18 cellular contexts compared by ENCODE assay signal in genomic region chr9:13291718-13292117, GRCh38. TPM values are rescaled to one million over a fixed set of nuclear protein-coding genes. Genes with fewer than 3 reads are reported as not detected.
"Had no signal": no experiment of that assay in that cellular context is flagged by ENCODE, and none has a peak within 500 bp of the region (broad histone marks: within the 10 kb centered on the region; RNA-seq: fewer than 3 reads in every experiment).

No MANE protein-coding gene starts in this region.

- H3K9me3 ChIP-seq: left ventricle myocardium inferior, tibial nerve had no signal

- DNase-seq: activated CD4-positive, alpha-beta T cell treated with anti-CD3 and anti-CD28 coated beads for 1 hour; activated CD4-positive, alpha-beta T cell treated with anti-CD3 and anti-CD28 coated beads, Interleukin-2, amount 50 U/mL, for 4 hours; activated naive CD4-positive, alpha-beta T cell treated with Interleukin-2 at 50 U/mL for 16 hours; activated naive CD8-positive, alpha-beta T cell treated with anti-CD3 and anti-CD28 coated beads, Interleukin-2, amount 50 U/mL, for 24 hours; dorsolateral prefrontal cortex; foreskin fibroblast; left ventricle myocardium inferior; naive thymus-derived CD8-positive, alpha-beta T cell; small intestine; stimulated activated CD4-positive, alpha-beta T cell treated with anti-CD3 and anti-CD28 coated beads, Interleukin-4, amount 100 ng/mL, for 24 hours; stimulated activated naive CD4-positive, alpha-beta T cell; substantia nigra; T1000 had no signal

- H3K4me3 ChIP-seq: dorsolateral prefrontal cortex, left ventricle myocardium inferior, tibial nerve had no signal

- H3K27me3 Mint-ChIP-seq: activated T-helper 17 cell treated with anti-CD3 and anti-CD28 coated beads, Interleukin-2, amount 50 U/mL, for 72 hours; memory B cell; naive thymus-derived CD8-positive, alpha-beta T cell had no signal

- H3K4me1 Mint-ChIP-seq: activated naive CD8-positive, alpha-beta T cell treated with anti-CD3 and anti-CD28 coated beads, Interleukin-2, amount 50 U/mL, for 24 hours; activated T-helper 17 cell treated with anti-CD3 and anti-CD28 coated beads, Interleukin-2, amount 50 U/mL, for 72 hours; memory B cell; naive thymus-derived CD8-positive, alpha-beta T cell had no signal

- H3K4me3 Mint-ChIP-seq: activated naive CD8-positive, alpha-beta T cell treated with anti-CD3 and anti-CD28 coated beads, Interleukin-2, amount 50 U/mL, for 24 hours; activated T-helper 17 cell treated with anti-CD3 and anti-CD28 coated beads, Interleukin-2, amount 50 U/mL, for 72 hours; memory B cell; naive thymus-derived CD8-positive, alpha-beta T cell had no signal

- ATAC-seq: activated naive CD8-positive, alpha-beta T cell treated with anti-CD3 and anti-CD28 coated beads, Interleukin-2, amount 50 U/mL, for 24 hours; activated T-helper 17 cell treated with anti-CD3 and anti-CD28 coated beads, Interleukin-2, amount 50 U/mL, for 72 hours; esophagus mucosa; naive thymus-derived CD8-positive, alpha-beta T cell; right cardiac atrium had no signal

- H3K27ac ChIP-seq: dorsolateral prefrontal cortex, left ventricle myocardium inferior, tibial nerve had no signal

- H3K27ac Mint-ChIP-seq: activated naive CD8-positive, alpha-beta T cell treated with anti-CD3 and anti-CD28 coated beads, Interleukin-2, amount 50 U/mL, for 24 hours; activated T-helper 17 cell treated with anti-CD3 and anti-CD28 coated beads, Interleukin-2, amount 50 U/mL, for 72 hours; memory B cell; naive thymus-derived CD8-positive, alpha-beta T cell had no signal

- H3K27me3 ChIP-seq: dorsolateral prefrontal cortex, tibial nerve had no signal

- H3K4me1 ChIP-seq: tibial nerve had no signal

- H3K36me3 Mint-ChIP-seq: memory B cell had no signal

- H3K36me3 ChIP-seq: left ventricle myocardium inferior, tibial nerve had no signal

RNA-seq across cellular contexts. Expression of gene MPDZ, which starts 12.2 kb away (rescaled TPM):
- total RNA-seq: activated T-helper 17 cell treated with anti-CD3 and anti-CD28 coated beads, Interleukin-2, amount 50 U/mL, for 72 hours; naive thymus-derived CD8-positive, alpha-beta T cell had no signal
- polyA plus RNA-seq: naive thymus-derived CD8-positive, alpha-beta T cell had no signal
